In genomic region chr9:131273146-131273545, GRCh38 we compare ENCODE assay signal across 9 cellular contexts. TPM values are rescaled to one million over a fixed set of nuclear protein-coding genes. Genes with fewer than 3 reads are reported as not detected.
DNase-seq lines count a peak whose midpoint lies in the region; ATAC-seq, FAIRE-seq and TF ChIP-seq lines count a peak whose summit lies in the region.
"Had no signal": no experiment of that assay in that cellular context is flagged by ENCODE, and none has a peak within 500 bp of the region (broad histone marks: within the 10 kb centered on the region; RNA-seq: fewer than 3 reads in every experiment).

No MANE protein-coding gene starts in this region.

- 71 to 76% methylated on average over 15 of the region's 15 CpGs for whole genome bisulfite sequencing in esophagus, 2 donors
- WGBS in small intestine, 3 donors, result 61 to 81% (median 69%) methylated on average over 15 of the region's 15 CpGs

- TF ChIP-seq CTCF in GM12873 (IDR thresholded peaks at IDR 0.05; ENCODE audit: insufficient read depth, low read depth, low read length, missing control alignments), result peak; percentile 38
- TF ChIP-seq CTCF in OCI-LY1 (IDR thresholded peaks at IDR 0.05; ENCODE audit: low read length), result no peak

- H3K4me3 ChIP-seq in OCI-LY1 (ENCODE audit: low read depth, low read length, poor library complexity, severe bottlenecking) (peak overlapping the region; percentile 65), esophagus (ENCODE audit: low read depth in 1 of 2, low read length in 2 of 2) (peak overlapping the region; percentile 13 to 50), small intestine (ENCODE audit: low read depth in 1 of 2, low read length in 2 of 2) (peak overlapping the region in 1 of 2 donors; percentile 72)

- H3K4me1 ChIP-seq in OCI-LY1 (ENCODE audit: insufficient read depth, low read length, severe bottlenecking) (peaks cover 77% of the 10 kb centered on the region), esophagus (ENCODE audit: control insufficient read depth in 2 of 2, insufficient read depth in 2 of 2, low read length in 1 of 2) (no peaks in the 10 kb centered on the region), small intestine (ENCODE audit: control insufficient read depth in 2 of 2, insufficient read depth in 1 of 2, low read depth in 1 of 2, low read length in 1 of 2) (peaks cover 0 to 8% of the 10 kb centered on the region in 2 donors)

- FAIRE-seq in small intestine (lab: Jason Lieb, UNC), result no peak
- FAIRE-seq: bronchial epithelial cell had no signal

- H2AFZ ChIP-seq in OCI-LY1 (ENCODE audit: low read length), result no peak overlapping the region

- H3K9me2 ChIP-seq in OCI-LY1 (ENCODE audit: low read depth, low read length), result no peaks in the 10 kb centered on the region

- H3K4me2 ChIP-seq in OCI-LY1 (ENCODE audit: low read length), result peak overlapping the region; percentile 53

- H3K79me2 ChIP-seq in OCI-LY1 (ENCODE audit: insufficient read depth, low read length), result 0 out of 2 replicates have a peak, but pooled peaks cover 5% of the 10 kb centered on the region

- H3K36me3 ChIP-seq in OCI-LY1 (ENCODE audit: insufficient read depth, low read length), result no peaks in the 10 kb centered on the region
- H3K36me3 ChIP-seq in esophagus (ENCODE audit: control insufficient read depth in 2 of 2, insufficient read depth in 2 of 2, low read length in 1 of 2), result no peaks in the 10 kb centered on the region
- no peaks in the 10 kb centered on the region for H3K36me3 ChIP-seq in small intestine (ENCODE audit: control insufficient read depth in 2 of 2, insufficient read depth in 2 of 2, low read length in 2 of 2)

- H3K9me3 ChIP-seq in OCI-LY1 (ENCODE audit: low read length) (no peaks in the 10 kb centered on the region), esophagus (ENCODE audit: control insufficient read depth in 2 of 2, insufficient read depth in 1 of 2, low read depth in 1 of 2, low read length in 1 of 2) (no peaks in the 10 kb centered on the region), small intestine (ENCODE audit: control insufficient read depth, low read depth) (no peaks in the 10 kb centered on the region)

- H3K27ac ChIP-seq in OCI-LY1 (ENCODE audit: low read depth, low read length, poor library complexity, severe bottlenecking) (peak overlapping the region; percentile 64), esophagus (ENCODE audit: low read depth in 2 of 2, low read length in 1 of 2) (peak overlapping the region; percentile 53 to 64), small intestine (ENCODE audit: low read depth in 1 of 2, low read length in 1 of 2) (peak overlapping the region; percentile 73 to 94)

- H3F3A ChIP-seq in OCI-LY1 (ENCODE audit: insufficient read depth, low read length), result no peaks in the 10 kb centered on the region

- H4K20me1 ChIP-seq in OCI-LY1 (ENCODE audit: insufficient read depth, low read length), result no peaks in the 10 kb centered on the region

- H3K27me3 ChIP-seq in OCI-LY1 (ENCODE audit: insufficient read depth, low read length), result no peaks in the 10 kb centered on the region
- no peaks in the 10 kb centered on the region for H3K27me3 ChIP-seq in esophagus (ENCODE audit: control insufficient read depth in 1 of 2, insufficient read depth in 2 of 2, low read length in 2 of 2)
- no peaks in the 10 kb centered on the region for H3K27me3 ChIP-seq in small intestine (ENCODE audit: control insufficient read depth in 2 of 2, insufficient read depth in 2 of 2, low read length in 2 of 2)

- DNase-seq in small intestine (no peak), HT-29 (ENCODE audit: low spot score) (no peak), HCEC 1CT (no peak)
- no peak for DNase-seq in activated CD4-positive, CD25-positive, alpha-beta regulatory T cell (lab: John Stamatoyannopoulos, UW)

- peak overlapping the region; percentile 69; the same call in 1 of the 2 replicates for H3K9ac ChIP-seq in OCI-LY1 (ENCODE audit: low read length)

- no peak for ATAC-seq in GM21360 (IDR thresholded peaks at IDR 0.05; ENCODE audit: unreplicated experiment)

RNA-seq across cellular contexts. Expression of gene FAM78A, which starts 3.2 kb away (rescaled TPM):
- polyA plus RNA-seq in esophagus (under 1 TPM; 0.62 to 0.86 TPM), small intestine (1 to 10 TPM in 2 of 3 donors, under 1 TPM in 1; 0.89 to 3.2 (median 1.9) TPM)
- 0.57 and 1.2 TPM in 2 replicates for total RNA-seq in HT-29 (2014; rRNA removed; shearing (Covaris generic))

RNA-seq across cellular contexts. Expression of gene PLPP7, which starts 16.4 kb away (rescaled TPM):
- polyA plus RNA-seq in esophagus, result under 1 TPM; 0.47 to 0.73 TPM
- polyA plus RNA-seq in small intestine, result 1 to 10 TPM in 1 of 3 donors, under 1 TPM in 1, not detected in 1; 0.54 to 1.9 TPM
- total RNA-seq in HT-29 (2014; rRNA removed; shearing (Covaris generic)), result not detected in 2 replicates
- total RNA-seq: bronchial epithelial cell had no signal
